Comparison of ENCODE assay signal across 8 cellular contexts in genomic region chr5:179806250-179807045, GRCh38. TPM values are rescaled to one million over a fixed set of nuclear protein-coding genes. Genes with fewer than 3 reads are reported as not detected.
A peak's percentile ranks its signal among the peaks of the same experiment; 100 is the strongest.
DNase-seq lines count a peak whose midpoint lies in the region; ATAC-seq and TF ChIP-seq lines count a peak whose summit lies in the region.

Gene MGAT4B (minus strand): TSS chr5:179806866. CDS start chr5:179806583, 283 bp downstream.

- DNase-seq in GM06990 (ENCODE audit: extremely low read depth, insufficient read length), result peak; percentile 84
- DNase-seq in KBM-7, result peak; percentile 67
- DNase-seq in astrocyte of the hippocampus (ENCODE audit: low read depth, low spot score), result peak; percentile 93
- peak; percentile 94 for DNase-seq in hepatic stellate cell (ENCODE audit: low spot score)
- DNase-seq in psoas muscle, result peak; percentile 79 to 85

- ATAC-seq in GM21825 (IDR thresholded peaks at IDR 0.05; ENCODE audit: unreplicated experiment) (peak; percentile 47), psoas muscle (peak; percentile 79 to 85 (median 84)), GM18858 (IDR thresholded peaks at IDR 0.05; ENCODE audit: unreplicated experiment) (no peak)

- no peaks in the 10 kb centered on the region for H3K9me2 ChIP-seq in SU-DHL-6 (replicated peaks; ENCODE audit: insufficient read depth, low read length)

- no peaks in the 10 kb centered on the region; the same call in 1 of the 2 replicates for H3K79me2 ChIP-seq in SU-DHL-6 (ENCODE audit: insufficient read depth, low read length)

- H3F3A ChIP-seq in SU-DHL-6 (ENCODE audit: insufficient read depth), result no peaks in the 10 kb centered on the region

- intact Hi-C loops in psoas muscle (cut with DNase I), result loop anchor here in 1 of 2 donors (10.0 kb wide), 2 partner anchors 98 to 288 kb away; partner anchors contain the start of gene TBC1D9B

- in situ Hi-C loops in KBM-7 (cut with MboI; ENCODE audit: low pct_unique_long_range_greater_than_20kb, low sequenced_read_pairs), result no loop called here

- H2AFZ ChIP-seq in SU-DHL-6 (ENCODE audit: low read depth, low read length, severe bottlenecking), result peak within 1 kb of the TSS; percentile 69

- TF ChIP-seq CTCF in GM06990 (IDR thresholded peaks at IDR 0.05; ENCODE audit: insufficient read depth, low read length, poor library complexity, severe bottlenecking) (no peak), SU-DHL-6 (IDR thresholded peaks at IDR 0.05; ENCODE audit: insufficient read depth, low read length, poor library complexity, severe bottlenecking) (no peak), psoas muscle (IDR thresholded peaks at IDR 0.05) (no peak)

- H3K9ac ChIP-seq in SU-DHL-6 (ENCODE audit: low read length), result peak within 1 kb of the TSS; percentile 76

- WGBS in psoas muscle, 3 donors, result 0 to 1% (median 0%) methylated on average over 40 to 108 of the region's 108 CpGs

- H4K20me1 ChIP-seq in SU-DHL-6 (ENCODE audit: low read depth, low read length), result no peaks in the 10 kb centered on the region

- H3K9me3 ChIP-seq in SU-DHL-6 (ENCODE audit: insufficient read depth, low read length) (no peaks in the 10 kb centered on the region), psoas muscle (no peaks in the 10 kb centered on the region)

- H3K27me3 ChIP-seq in GM06990 (replicated peaks; ENCODE audit: control insufficient read depth, insufficient read depth, low read length) (no peaks in the 10 kb centered on the region), SU-DHL-6 (ENCODE audit: low read length) (no peaks in the 10 kb centered on the region), psoas muscle (ENCODE audit: insufficient read depth in 3 of 3, low read length in 2 of 3) (no peaks in the 10 kb centered on the region)

- H3K36me3 ChIP-seq in GM06990 (ENCODE audit: control insufficient read depth, insufficient read depth, low read length), result no peaks in the 10 kb centered on the region; the same call in 1 of the 2 replicates
- H3K36me3 ChIP-seq in SU-DHL-6 (ENCODE audit: low read length), result no peaks in the 10 kb centered on the region
- peaks cover 0 to under 1% of the 10 kb centered on the region in 2 donors for H3K36me3 ChIP-seq in psoas muscle (ENCODE audit: insufficient read depth in 1 of 2, low read depth in 1 of 2)

- H3K4me3 ChIP-seq in GM06990 (replicated peaks; ENCODE audit: low read depth, low read length), result peak within 1 kb of the TSS; percentile 86
- peak within 1 kb of the TSS; percentile 94 for H3K4me3 ChIP-seq in SU-DHL-6 (ENCODE audit: insufficient read depth, low read length, poor library complexity, severe bottlenecking)
- H3K4me3 ChIP-seq in psoas muscle, result peak within 1 kb of the TSS; percentile 97

- H3K4me2 ChIP-seq in SU-DHL-6 (ENCODE audit: low read depth, low read length, poor library complexity, severe bottlenecking), result peak within 1 kb of the TSS; percentile 64

- peak within 1 kb of the TSS; percentile 35; the same call in 1 of the 2 replicates for H3K27ac ChIP-seq in SU-DHL-6 (ENCODE audit: low read depth, low read length)
- peak within 1 kb of the TSS; percentile 96 for H3K27ac ChIP-seq in psoas muscle

- peaks cover 41% of the 10 kb centered on the region for H3K4me1 ChIP-seq in psoas muscle

RNA-seq across cellular contexts. Expression of gene MGAT4B, which starts in this region (rescaled TPM):
- 10 to 100 TPM; 29.3 to 58.4 (median 50.7) TPM for total RNA-seq in psoas muscle
- polyA plus RNA-seq in psoas muscle, result 100 to 1,000 TPM in 1 of 3 donors, 10 to 100 TPM in 2; 40.9 to 136 (median 63.4) TPM
